In the genomic region with DNA sequence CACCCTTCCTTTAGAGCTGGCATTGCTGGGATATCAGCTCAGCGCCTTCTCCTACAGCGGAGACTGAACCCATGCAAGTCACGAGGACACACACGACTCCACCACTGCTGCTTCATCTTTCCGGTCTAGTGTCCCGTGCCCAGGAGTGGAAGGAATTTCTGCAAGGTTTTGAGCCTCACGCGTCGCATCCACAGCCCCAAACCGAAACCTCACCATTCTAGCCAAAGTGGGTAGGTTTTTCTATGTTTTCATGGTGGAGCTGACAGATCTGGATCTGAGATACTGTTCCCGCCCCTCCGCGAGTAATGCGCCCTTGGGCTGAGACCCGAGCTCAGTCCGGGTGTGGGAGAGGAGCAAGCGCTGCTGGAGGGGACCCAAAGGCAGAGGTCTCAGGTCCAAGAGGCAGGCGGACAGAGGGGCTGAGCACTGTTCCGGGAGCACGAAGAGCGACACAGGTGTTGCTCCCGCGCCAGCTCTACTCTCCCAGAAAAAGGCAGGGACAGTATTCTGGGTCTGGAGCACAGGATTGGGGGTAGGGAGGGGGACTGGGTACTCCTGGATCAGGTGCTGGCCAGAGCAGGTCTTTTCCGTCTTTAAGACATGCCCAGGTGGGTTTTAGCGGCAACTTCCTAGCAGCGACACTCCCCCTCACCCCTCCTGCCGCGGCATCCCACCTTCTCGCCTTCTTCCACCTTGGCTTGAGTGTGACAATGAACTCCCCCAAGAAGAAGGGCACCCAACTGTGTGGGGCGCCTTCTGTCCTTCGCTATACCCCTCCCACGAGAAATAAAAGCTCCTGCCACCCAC, we compare ENCODE assay signal across 10 cellular contexts. TPM values are rescaled to one million over a fixed set of nuclear protein-coding genes. Genes with fewer than 3 reads are reported as not detected.
A peak's percentile ranks its signal among the peaks of the same experiment; 100 is the strongest.
DNase-seq lines count a peak whose midpoint lies in the region; ATAC-seq, FAIRE-seq and TF ChIP-seq lines count a peak whose summit lies in the region.
"Had no signal": no experiment of that assay in that cellular context is flagged by ENCODE, and none has a peak within 500 bp of the region (broad histone marks: within the 10 kb centered on the region; RNA-seq: fewer than 3 reads in every experiment).

No MANE protein-coding gene starts in this region.

- no peaks in the 10 kb centered on the region for H3K79me2 ChIP-seq in endothelial cell of umbilical vein (ENCODE audit: control insufficient read depth, insufficient read depth, low read length)

- no peak for DNase-seq in activated CD4-positive, alpha-beta T cell treated with anti-CD3 and anti-CD28 coated beads, Interleukin-2, amount 10 ng/mL, durations not matched to agents 24 days and 14 days
- no peak for DNase-seq in activated CD4-positive, alpha-beta T cell treated with anti-CD3 and anti-CD28 coated beads, Interleukin-2, amount 50 U/mL, for 1 hour
- DNase-seq in endothelial cell of umbilical vein (ENCODE audit: low read depth, low spot score) (no peak), mucosa of descending colon (peak in 2 of 3 donors; percentile 16 to 22), vagina (ENCODE audit: extremely low spot score in 2 of 2) (no peak), NCI-H748 treated with DMSO at 0.1 percent for 48 hours (lab: John Stamatoyannopoulos, UW) (no peak), iPS-NIHi11 (ENCODE audit: low spot score) (no peak)
- no peak for DNase-seq in NK-92 treated with Interleukin-12 subunit alpha and Interleukin-12 subunit beta, amount 100 ng/mL, for 24 hours (lab: John Stamatoyannopoulos, UW)

- H3K27ac ChIP-seq in endothelial cell of umbilical vein (ENCODE audit: insufficient read depth, low read depth, low read length) (no peak overlapping the region), vagina (peak overlapping the region; percentile 74)
- H3K27ac ChIP-seq: BLaER1 had no signal

- POLR2A ChIA-PET in endothelial cell of umbilical vein (lab: Charles Lee): no interaction called here

- H3K9me3 ChIP-seq in endothelial cell of umbilical vein (replicated peaks; ENCODE audit: control insufficient read depth, insufficient read depth, low read length) (no peaks in the 10 kb centered on the region), mucosa of descending colon (no peaks in the 10 kb centered on the region), vagina (no peaks in the 10 kb centered on the region)

- no peak for TF ChIP-seq CTCF in endothelial cell of umbilical vein (IDR thresholded peaks at IDR 0.05; ENCODE audit: extremely low read depth in 1 of 2, insufficient read depth in 1 of 2, low read depth in 1 of 2, low read length in 2 of 2)
- TF ChIP-seq CTCF in mucosa of descending colon (IDR thresholded peaks at IDR 0.05): no peak
- TF ChIP-seq CTCF in vagina (IDR thresholded peaks at IDR 0.05): no peak

- H3K27ac Mint-ChIP-seq in activated CD4-positive, alpha-beta T cell treated with anti-CD3 and anti-CD28 coated beads, Interleukin-2, amount 10 ng/mL, durations not matched to agents 24 days and 14 days: peak overlapping the region; percentile 51

- H3K36me3 Mint-ChIP-seq in activated CD4-positive, alpha-beta T cell treated with anti-CD3 and anti-CD28 coated beads, Interleukin-2, amount 10 ng/mL, durations not matched to agents 24 days and 14 days (ENCODE audit: low read depth): no peaks in the 10 kb centered on the region

- H3K4me3 Mint-ChIP-seq in activated CD4-positive, alpha-beta T cell treated with anti-CD3 and anti-CD28 coated beads, Interleukin-2, amount 10 ng/mL, durations not matched to agents 24 days and 14 days: no peak overlapping the region

- dilution Hi-C loops in endothelial cell of umbilical vein (cut with MboI; ENCODE audit: extremely low pct_ligation_motif_present, low sequenced_read_pairs): no loop called here

- TF ChIP-seq POLR2A in endothelial cell of umbilical vein (IDR thresholded peaks at IDR 0.05; ENCODE audit: low read depth, low read length): no peak
- no peak for TF ChIP-seq POLR2A in vagina (IDR thresholded peaks at IDR 0.05)

- H3K4me3 ChIP-seq in endothelial cell of umbilical vein (replicated peaks in 1 of 3; ENCODE audit: insufficient read depth in 1 of 3, low read depth in 1 of 3, low read length in 3 of 3) (peak overlapping the region; percentile 45 to 89 (median 89)), mucosa of descending colon (no peak overlapping the region), vagina (peak overlapping the region; percentile 43 to 56)
- H3K4me3 ChIP-seq: BLaER1 had no signal

- peaks cover 48% of the 10 kb centered on the region for H3K27me3 Mint-ChIP-seq in activated CD4-positive, alpha-beta T cell treated with anti-CD3 and anti-CD28 coated beads, Interleukin-2, amount 10 ng/mL, durations not matched to agents 24 days and 14 days

- intact Hi-C loops in activated CD4-positive, alpha-beta T cell treated with anti-CD3 and anti-CD28 coated beads, Interleukin-2, amount 10 ng/mL, durations not matched to agents 24 days and 14 days (cut with micrococcal nuclease): no loop called here
- intact Hi-C loops in endothelial cell of umbilical vein (cut with micrococcal nuclease) (no loop called here), mucosa of descending colon (cut with DNase I, micrococcal nuclease) (no loop called here), vagina (cut with DNase I) (no loop called here)

- FAIRE-seq in endothelial cell of umbilical vein (lab: Jason Lieb, UNC): no peak

- H2AFZ ChIP-seq in endothelial cell of umbilical vein (ENCODE audit: low read depth, low read length): peak overlapping the region; percentile 74

- H3K4me1 ChIP-seq in endothelial cell of umbilical vein (ENCODE audit: control insufficient read depth, extremely low read depth, insufficient read depth, low read length): peaks cover 18% of the 10 kb centered on the region
- peaks cover 7% of the 10 kb centered on the region for H3K4me1 ChIP-seq in mucosa of descending colon (ENCODE audit: low read depth)
- H3K4me1 ChIP-seq in vagina: peaks cover 18% of the 10 kb centered on the region
- H3K4me1 ChIP-seq: BLaER1 had no signal

- H3K4me2 ChIP-seq in endothelial cell of umbilical vein (ENCODE audit: insufficient read depth, low read length): peak overlapping the region; percentile 99
- H3K4me2 ChIP-seq: BLaER1 had no signal

- CTCF ChIA-PET in endothelial cell of umbilical vein (lab: Charles Lee): interaction anchor here (0.8 to 1.5 kb wide), 4 partner anchors 11 to 276 kb away, joined by 3 to 4 read pairs (median 4); no protein-coding TSS in a partner anchor

- peak overlapping the region; percentile 35 for H3K9ac ChIP-seq in endothelial cell of umbilical vein (replicated peaks; ENCODE audit: extremely low read depth, insufficient read depth, low read length)
- H3K9ac ChIP-seq: BLaER1 had no signal

- no peaks in the 10 kb centered on the region for H4K20me1 ChIP-seq in endothelial cell of umbilical vein (replicated peaks; ENCODE audit: control insufficient read depth, extremely low read depth, insufficient read depth, low read length)
- H4K20me1 ChIP-seq: BLaER1 had no signal

- no TSS peak for BruUV-seq in endothelial cell of umbilical vein (replicated peaks; lab: Mats Ljungman, UMichigan)

- ATAC-seq in mucosa of descending colon: no peak

- H3K9me1 ChIP-seq in endothelial cell of umbilical vein (replicated peaks; ENCODE audit: control insufficient read depth, extremely low read depth, insufficient read depth, low read length): no peaks in the 10 kb centered on the region

- H3K4me1 Mint-ChIP-seq in activated CD4-positive, alpha-beta T cell treated with anti-CD3 and anti-CD28 coated beads, Interleukin-2, amount 10 ng/mL, durations not matched to agents 24 days and 14 days: no peaks in the 10 kb centered on the region

- H3K36me3 ChIP-seq in endothelial cell of umbilical vein (ENCODE audit: control insufficient read depth in 2 of 2, extremely low read depth in 1 of 2, insufficient read depth in 2 of 2, low read length in 2 of 2) (no peaks in the 10 kb centered on the region), mucosa of descending colon (ENCODE audit: low read depth) (no peaks in the 10 kb centered on the region), vagina (no peaks in the 10 kb centered on the region)
- H3K36me3 ChIP-seq: BLaER1 had no signal

- H3K27me3 ChIP-seq in endothelial cell of umbilical vein (ENCODE audit: control insufficient read depth in 2 of 2, insufficient read depth in 2 of 2, low read length in 2 of 2) (peaks cover 11 to 17% of the 10 kb centered on the region in 2 experiments), vagina (no peaks in the 10 kb centered on the region)
- H3K27me3 ChIP-seq: BLaER1 had no signal

- H3K9me3 Mint-ChIP-seq in activated CD4-positive, alpha-beta T cell treated with anti-CD3 and anti-CD28 coated beads, Interleukin-2, amount 10 ng/mL, durations not matched to agents 24 days and 14 days: no peaks in the 10 kb centered on the region

TF ChIP-seq in endothelial cell of umbilical vein, 7 proteins besides CTCF, POLR2A, EP300 and RAD21:
- TF ChIP-seq MAX (IDR thresholded peaks at IDR 0.05; ENCODE audit: insufficient read depth, insufficient read length) (no peak), POLR2AphosphoS5 (IDR thresholded peaks at IDR 0.05; ENCODE audit: insufficient read depth, low read depth, low read length) (no peak), GATA2 (IDR thresholded peaks at IDR 0.05; ENCODE audit: insufficient read depth, insufficient read length, low read depth, low read length) (peak; percentile 31)

RNA-seq across cellular contexts. Expression of gene EPHA5, which starts 1.9 kb away (rescaled TPM):
- total RNA-seq in activated CD4-positive, alpha-beta T cell treated with anti-CD3 and anti-CD28 coated beads, Interleukin-2, amount 10 ng/mL, durations not matched to agents 24 days and 14 days: not detected in 2 replicates
- total RNA-seq in endothelial cell of umbilical vein (0.31 and 1.3 TPM in 2 replicates), mucosa of descending colon (under 1 TPM; 0.06 to 0.60 (median 0.14) TPM), vagina (1.2 TPM)
- 0.25 and 0.39 TPM in 2 replicates for polyA plus RNA-seq in endothelial cell of umbilical vein
- polyA plus RNA-seq in endothelial cell of umbilical vein (2011; cell fraction: cytosol; rRNA removed): 0.28 and 0.30 TPM in 2 replicates
- 0.76 and 1.0 TPM in 2 replicates for polyA plus RNA-seq in endothelial cell of umbilical vein (2011; cell fraction: nucleus; rRNA removed)
- polyA plus RNA-seq in endothelial cell of umbilical vein (2012): 0.94 and 1.7 TPM in 2 replicates
- 1.1 and 2.7 TPM in 2 replicates for polyA minus RNA-seq in endothelial cell of umbilical vein
- not detected for polyA minus RNA-seq in endothelial cell of umbilical vein (2011; cell fraction: cytosol; rRNA and poly(A)+ RNA removed)
- polyA minus RNA-seq in endothelial cell of umbilical vein (2011; cell fraction: nucleus; rRNA and poly(A)+ RNA removed): 2.8 and 3.7 TPM in 2 replicates
- total RNA-seq: T-helper 2 cell treated with Interferon-gamma antibody and Interleukin-4, amounts not matched to agents 100 ng/mL and 5 ng/mL, for 36 hours had no signal

Comparison
In these comparisons a context has a peak if more than half of its experiments do, and no peak if none do; other contexts are left out.
1. DNase-seq: peak in mucosa of descending colon (2 of 3); none in activated CD4-positive, alpha-beta T cell treated with anti-CD3 and anti-CD28 coated beads, Interleukin-2, amount 10 ng/mL, durations not matched to agents 24 days and 14 days (single experiment), activated CD4-positive, alpha-beta T cell treated with anti-CD3 and anti-CD28 coated beads, Interleukin-2, amount 50 U/mL, for 1 hour (single experiment), endothelial cell of umbilical vein (single experiment), vagina (0 of 2), NCI-H748 treated with DMSO at 0.1 percent for 48 hours (single experiment), iPS-NIHi11 (single experiment) and NK-92 treated with Interleukin-12 subunit alpha and Interleukin-12 subunit beta, amount 100 ng/mL, for 24 hours (single experiment).